Comparison of ENCODE assay signal across 1 cellular context in the genomic region with DNA sequence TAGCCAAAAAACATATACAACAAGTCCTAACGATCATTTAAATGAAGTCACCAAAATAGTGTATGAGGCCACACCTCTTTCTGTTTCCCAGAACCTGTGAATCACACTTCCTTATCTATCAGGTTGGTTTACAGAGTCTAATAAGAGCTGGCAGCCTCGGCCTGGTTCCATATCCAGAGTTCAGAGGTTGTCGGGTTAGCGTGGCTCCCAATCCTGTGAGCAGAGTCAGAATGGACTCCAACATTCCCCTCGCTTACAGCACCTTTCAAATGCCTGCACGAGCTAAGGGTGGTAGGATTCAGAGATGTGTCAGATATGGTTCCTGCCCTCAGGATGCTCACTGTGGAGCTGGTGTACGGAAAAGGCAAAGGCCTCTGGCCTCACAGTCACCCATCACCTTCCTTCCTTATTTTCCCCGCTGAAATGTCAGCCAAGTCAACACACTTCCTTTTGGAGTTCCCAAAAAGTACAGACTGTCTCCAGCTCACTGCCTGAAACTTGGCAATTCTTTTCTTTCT.
TF ChIP-seq lines count a peak whose summit lies in the region.

No MANE protein-coding gene starts in this region.

TF ChIP-seq in K562, 482 proteins besides CTCF, POLR2A, EP300 and RAD21 (continued from another document and continues in another):
- no peak for TF ChIP-seq ATF6 (CRISPR knock-in tag; IDR thresholded peaks at IDR 0.05)
- TF ChIP-seq SETDB1 (IDR thresholded peaks at IDR 0.05; ENCODE audit: low read length) = no peak
- TF ChIP-seq ZNF124 (CRISPR knock-in tag; IDR thresholded peaks at IDR 0.05) = no peak
- no peak for TF ChIP-seq ZKSCAN1 (IDR thresholded peaks at IDR 0.05; ENCODE audit: low read depth, low read length)
- no peak for TF ChIP-seq KLF6 (CRISPR knock-in tag; IDR thresholded peaks at IDR 0.05; ENCODE audit: borderline replicate concordance)
- peak; percentile 92 for TF ChIP-seq TRIM28 (IDR thresholded peaks at IDR 0.05)
- TF ChIP-seq NFYB (IDR thresholded peaks at IDR 0.05; ENCODE audit: extremely low read depth, insufficient read length) = no peak
- TF ChIP-seq, protein P1, sequence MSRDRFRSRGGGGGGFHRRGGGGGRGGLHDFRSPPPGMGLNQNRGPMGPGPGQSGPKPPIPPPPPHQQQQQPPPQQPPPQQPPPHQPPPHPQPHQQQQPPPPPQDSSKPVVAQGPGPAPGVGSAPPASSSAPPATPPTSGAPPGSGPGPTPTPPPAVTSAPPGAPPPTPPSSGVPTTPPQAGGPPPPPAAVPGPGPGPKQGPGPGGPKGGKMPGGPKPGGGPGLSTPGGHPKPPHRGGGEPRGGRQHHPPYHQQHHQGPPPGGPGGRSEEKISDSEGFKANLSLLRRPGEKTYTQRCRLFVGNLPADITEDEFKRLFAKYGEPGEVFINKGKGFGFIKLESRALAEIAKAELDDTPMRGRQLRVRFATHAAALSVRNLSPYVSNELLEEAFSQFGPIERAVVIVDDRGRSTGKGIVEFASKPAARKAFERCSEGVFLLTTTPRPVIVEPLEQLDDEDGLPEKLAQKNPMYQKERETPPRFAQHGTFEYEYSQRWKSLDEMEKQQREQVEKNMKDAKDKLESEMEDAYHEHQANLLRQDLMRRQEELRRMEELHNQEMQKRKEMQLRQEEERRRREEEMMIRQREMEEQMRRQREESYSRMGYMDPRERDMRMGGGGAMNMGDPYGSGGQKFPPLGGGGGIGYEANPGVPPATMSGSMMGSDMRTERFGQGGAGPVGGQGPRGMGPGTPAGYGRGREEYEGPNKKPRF (IDR thresholded peaks at IDR 0.05; ENCODE audit: low read depth, low read length) = no peak
- TF ChIP-seq RUNX1 (IDR thresholded peaks at IDR 0.05; ENCODE audit: low read depth) = no peak
- 0 out of 2 replicates have a peak, but pooled peaks have one; percentile 10 for TF ChIP-seq CREM (IDR thresholded peaks at IDR 0.05; ENCODE audit: low read depth)
- TF ChIP-seq TAF7 (tag; IDR thresholded peaks at IDR 0.05) = no peak
- no peak for TF ChIP-seq MCM2 (IDR thresholded peaks at IDR 0.05; ENCODE audit: low read depth)
- TF ChIP-seq ZSCAN29 (IDR thresholded peaks at IDR 0.05) = no peak
- peak; percentile 73; the same call in 1 of the 2 replicates for TF ChIP-seq HDAC2 (IDR thresholded peaks at IDR 0.05)
- no peak for TF ChIP-seq ZNF280B (CRISPR knock-in tag; IDR thresholded peaks at IDR 0.05)
- TF ChIP-seq DACH1 (IDR thresholded peaks at IDR 0.05; ENCODE audit: partially characterized antibody) = peak; percentile 89
- TF ChIP-seq, protein P2, sequence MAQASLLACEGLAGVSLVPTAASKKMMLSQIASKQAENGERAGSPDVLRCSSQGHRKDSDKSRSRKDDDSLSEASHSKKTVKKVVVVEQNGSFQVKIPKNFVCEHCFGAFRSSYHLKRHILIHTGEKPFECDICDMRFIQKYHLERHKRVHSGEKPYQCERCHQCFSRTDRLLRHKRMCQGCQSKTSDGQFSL (CRISPR knock-in tag; IDR thresholded peaks at IDR 0.05) = no peak
- TF ChIP-seq, protein P2 (tag; IDR thresholded peaks at IDR 0.05) = no peak
- TF ChIP-seq ZNF3 (CRISPR knock-in tag; IDR thresholded peaks at IDR 0.05) = no peak
- TF ChIP-seq POLR2G (IDR thresholded peaks at IDR 0.05; ENCODE audit: low read depth, low read length) = no peak
- TF ChIP-seq GTF2F1 (IDR thresholded peaks at IDR 0.05; ENCODE audit: low read depth, low read length) = no peak
- TF ChIP-seq MYC (IDR thresholded peaks at IDR 0.05; ENCODE audit: low read depth, low read length) = no peak
- 0 out of 2 replicates have a peak, but pooled peaks have one; percentile 38 for TF ChIP-seq MYC (CRISPR knock-in tag; IDR thresholded peaks at IDR 0.05; ENCODE audit: borderline replicate concordance, low read depth)
- no peak for TF ChIP-seq ZNF174 (CRISPR knock-in tag; IDR thresholded peaks at IDR 0.05)
- 0 out of 2 replicates have a peak, but pooled peaks have one; percentile 33 for TF ChIP-seq FOXM1 (IDR thresholded peaks at IDR 0.05; ENCODE audit: low read depth)
- TF ChIP-seq FOXM1 (CRISPR knock-in tag; IDR thresholded peaks at IDR 0.05; ENCODE audit: low read depth) = no peak
- TF ChIP-seq TEAD2 (tag; IDR thresholded peaks at IDR 0.05) = no peak
- TF ChIP-seq MLX (CRISPR knock-in tag; conservative IDR thresholded peaks at IDR 0.05) = 0 out of 4 replicates have a peak, but pooled peaks of 1 of the 2 experiments have one; percentile 49
- no peak for TF ChIP-seq BDP1 (IDR thresholded peaks at IDR 0.05; ENCODE audit: insufficient read depth, insufficient read length)
- TF ChIP-seq ZNF324 (CRISPR knock-in tag; IDR thresholded peaks at IDR 0.05) = no peak
- TF ChIP-seq ZFP1 (CRISPR knock-in tag; IDR thresholded peaks at IDR 0.05) = no peak
- TF ChIP-seq SIN3B (IDR thresholded peaks at IDR 0.05; ENCODE audit: low read depth) = no peak
- TF ChIP-seq, protein P3, sequence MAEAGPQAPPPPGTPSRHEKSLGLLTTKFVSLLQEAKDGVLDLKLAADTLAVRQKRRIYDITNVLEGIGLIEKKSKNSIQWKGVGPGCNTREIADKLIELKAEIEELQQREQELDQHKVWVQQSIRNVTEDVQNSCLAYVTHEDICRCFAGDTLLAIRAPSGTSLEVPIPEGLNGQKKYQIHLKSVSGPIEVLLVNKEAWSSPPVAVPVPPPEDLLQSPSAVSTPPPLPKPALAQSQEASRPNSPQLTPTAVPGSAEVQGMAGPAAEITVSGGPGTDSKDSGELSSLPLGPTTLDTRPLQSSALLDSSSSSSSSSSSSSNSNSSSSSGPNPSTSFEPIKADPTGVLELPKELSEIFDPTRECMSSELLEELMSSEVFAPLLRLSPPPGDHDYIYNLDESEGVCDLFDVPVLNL (CRISPR knock-in tag; IDR thresholded peaks at IDR 0.05; ENCODE audit: low read depth) = no peak
- TF ChIP-seq CREB3L1 (IDR thresholded peaks at IDR 0.05; ENCODE audit: borderline replicate concordance, low read depth) = no peak
- no peak for TF ChIP-seq ZZZ3 (IDR thresholded peaks at IDR 0.05)
- TF ChIP-seq ZNF707 (CRISPR knock-in tag; conservative IDR thresholded peaks at IDR 0.05) = no peak
- TF ChIP-seq ZNF24 (IDR thresholded peaks at IDR 0.05) = no peak
- TF ChIP-seq ZNF347 (CRISPR knock-in tag; IDR thresholded peaks at IDR 0.05; ENCODE audit: low read depth) = no peak
- TF ChIP-seq SPI1 (IDR thresholded peaks at IDR 0.05; ENCODE audit: borderline replicate concordance, low read depth, low read length) = peak; percentile 37; the same call in 1 of the 2 replicates
- no peak for TF ChIP-seq MAFG (tag; conservative IDR thresholded peaks at IDR 0.05)
- TF ChIP-seq, protein P4, sequence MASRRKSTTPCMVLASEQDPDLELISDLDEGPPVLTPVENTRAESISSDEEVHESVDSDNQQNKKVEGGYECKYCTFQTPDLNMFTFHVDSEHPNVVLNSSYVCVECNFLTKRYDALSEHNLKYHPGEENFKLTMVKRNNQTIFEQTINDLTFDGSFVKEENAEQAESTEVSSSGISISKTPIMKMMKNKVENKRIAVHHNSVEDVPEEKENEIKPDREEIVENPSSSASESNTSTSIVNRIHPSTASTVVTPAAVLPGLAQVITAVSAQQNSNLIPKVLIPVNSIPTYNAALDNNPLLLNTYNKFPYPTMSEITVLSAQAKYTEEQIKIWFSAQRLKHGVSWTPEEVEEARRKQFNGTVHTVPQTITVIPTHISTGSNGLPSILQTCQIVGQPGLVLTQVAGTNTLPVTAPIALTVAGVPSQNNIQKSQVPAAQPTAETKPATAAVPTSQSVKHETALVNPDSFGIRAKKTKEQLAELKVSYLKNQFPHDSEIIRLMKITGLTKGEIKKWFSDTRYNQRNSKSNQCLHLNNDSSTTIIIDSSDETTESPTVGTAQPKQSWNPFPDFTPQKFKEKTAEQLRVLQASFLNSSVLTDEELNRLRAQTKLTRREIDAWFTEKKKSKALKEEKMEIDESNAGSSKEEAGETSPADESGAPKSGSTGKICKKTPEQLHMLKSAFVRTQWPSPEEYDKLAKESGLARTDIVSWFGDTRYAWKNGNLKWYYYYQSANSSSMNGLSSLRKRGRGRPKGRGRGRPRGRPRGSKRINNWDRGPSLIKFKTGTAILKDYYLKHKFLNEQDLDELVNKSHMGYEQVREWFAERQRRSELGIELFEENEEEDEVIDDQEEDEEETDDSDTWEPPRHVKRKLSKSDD (conservative IDR thresholded peaks at IDR 0.05; ENCODE audit: low read length) = no peak
- TF ChIP-seq ZBTB26 (CRISPR knock-in tag; IDR thresholded peaks at IDR 0.05) = no peak
- no peak for TF ChIP-seq DDX20 (tag; IDR thresholded peaks at IDR 0.05; ENCODE audit: low read depth)
- no peak for TF ChIP-seq ZNF512 (tag; IDR thresholded peaks at IDR 0.05)
